In genomic region chr4:128525387-128525786, GRCh38 we compare ENCODE assay signal across 8 cellular contexts.
A peak's percentile ranks its signal among the peaks of the same experiment; 100 is the strongest.
DNase-seq lines count a peak whose midpoint lies in the region; ATAC-seq and TF ChIP-seq lines count a peak whose summit lies in the region.

No MANE protein-coding gene starts in this region.

- peak; percentile 66 for ATAC-seq in HG03378 (IDR thresholded peaks at IDR 0.05; ENCODE audit: unreplicated experiment)

- peaks cover 8% of the 10 kb centered on the region for H3K36me3 Mint-ChIP-seq in Calu3 (ENCODE audit: insufficient read depth, unreplicated experiment)

- H2AFZ ChIP-seq in mammary epithelial cell (ENCODE audit: low read depth, low read length), result peak overlapping the region; percentile 25

- H3K27ac ChIP-seq in mammary epithelial cell (ENCODE audit: insufficient read depth, low read depth, low read length), result peak overlapping the region; percentile 74
- peak overlapping the region; percentile 17 for H3K27ac ChIP-seq in muscle layer of duodenum (ENCODE audit: low read length)

- H3K9me3 Mint-ChIP-seq in Calu3 (ENCODE audit: low read depth, unreplicated experiment), result no peaks in the 10 kb centered on the region

- intact Hi-C loops in Calu3 (cut with micrococcal nuclease; ENCODE audit: unreplicated experiment), result loop anchor here (5.0 kb wide), 1 partner anchor 47 kb away; no protein-coding TSS in a partner anchor
- intact Hi-C loops in mammary epithelial cell (cut with micrococcal nuclease), result no loop called here

- H3K4me1 ChIP-seq in mammary epithelial cell (ENCODE audit: insufficient read depth, low read length) (peaks cover 51% of the 10 kb centered on the region), muscle layer of duodenum (ENCODE audit: control insufficient read depth in 1 of 2, insufficient read depth in 2 of 2, low read length in 2 of 2) (peaks cover 0 to 6% of the 10 kb centered on the region in 2 donors)

- no peaks in the 10 kb centered on the region for H3K9me3 ChIP-seq in mammary epithelial cell (replicated peaks; ENCODE audit: insufficient read depth, low read length)
- no peaks in the 10 kb centered on the region for H3K9me3 ChIP-seq in muscle layer of duodenum (ENCODE audit: control insufficient read depth in 1 of 2, low read length in 2 of 2)

- CTCF ChIA-PET in Calu3 (lab: Charles Lee) (interaction anchor here (0.7 kb wide), 1 partner anchor 13 kb away, joined by 3 read pairs; no protein-coding TSS in a partner anchor), mammary epithelial cell (lab: Charles Lee; ENCODE audit: low non-redundant PET) (no interaction called here)

- no peak for DNase-seq in Calu3
- peak; percentile 41 for DNase-seq in mammary epithelial cell
- DNase-seq in cerebellum (ENCODE audit: low spot score), result no peak
- no peak for DNase-seq in HuH-7 (ENCODE audit: low spot score)
- DNase-seq in ACHN, result no peak
- no peak for DNase-seq in cortex of kidney (lab: John Stamatoyannopoulos, UW)

- dilution Hi-C loops in mammary epithelial cell (cut with HindIII; ENCODE audit: low sequenced_read_pairs), result no loop called here

- H3K4me1 Mint-ChIP-seq in Calu3 (ENCODE audit: low read depth, unreplicated experiment), result peaks cover 42% of the 10 kb centered on the region

- BruUV-seq in Calu3 (replicated peaks; lab: Mats Ljungman, UMichigan), result no TSS peak
- BruUV-seq in mammary epithelial cell (replicated peaks; lab: Mats Ljungman, UMichigan), result TSS peak; percentile 98

- TF ChIP-seq CTCF in Calu3 (IDR thresholded peaks at IDR 0.05; ENCODE audit: unreplicated experiment) (no peak), mammary epithelial cell (conservative IDR thresholded peaks at IDR 0.05 in 1 of 2, IDR thresholded peaks at IDR 0.05 in 1 of 2; ENCODE audit: extremely low read depth in 1 of 2, insufficient read depth in 1 of 2, low read depth in 1 of 2, low read length in 2 of 2) (no peak)

- H3K36me3 ChIP-seq in mammary epithelial cell (ENCODE audit: insufficient read depth, low read length) (no peaks in the 10 kb centered on the region), muscle layer of duodenum (ENCODE audit: control insufficient read depth in 1 of 2, insufficient read depth in 2 of 2, low read length in 2 of 2) (no peaks in the 10 kb centered on the region)

- no peaks in the 10 kb centered on the region for H3K27me3 Mint-ChIP-seq in Calu3 (ENCODE audit: unreplicated experiment)

- no peaks in the 10 kb centered on the region for H4K20me1 ChIP-seq in mammary epithelial cell (ENCODE audit: insufficient read depth, low read length)

- H3K9ac ChIP-seq in mammary epithelial cell (ENCODE audit: insufficient read depth, low read length), result no peak overlapping the region

- 30% methylated on average over 5 of the region's 5 CpGs for WGBS in mammary epithelial cell (ENCODE audit: low coverage, missing lambda C conversion rate)

- H3K4me3 ChIP-seq in mammary epithelial cell (replicated peaks in 1 of 3; ENCODE audit: insufficient read depth in 1 of 3, low read depth in 2 of 3, low read length in 3 of 3), result no peak overlapping the region
- H3K4me3 ChIP-seq in muscle layer of duodenum (ENCODE audit: low read depth in 1 of 2, low read length in 2 of 2), result no peak overlapping the region

- H3K27me3 ChIP-seq in mammary epithelial cell (ENCODE audit: insufficient read depth, low read length) (no peaks in the 10 kb centered on the region), muscle layer of duodenum (ENCODE audit: low read depth, low read length) (no peaks in the 10 kb centered on the region)

- H3K4me2 ChIP-seq in mammary epithelial cell (ENCODE audit: insufficient read depth, low read depth, low read length), result peak overlapping the region; percentile 62

- H3K79me2 ChIP-seq in mammary epithelial cell (ENCODE audit: insufficient read depth, low read length), result no peaks in the 10 kb centered on the region

- in situ Hi-C loops in mammary epithelial cell (cut with MboI; ENCODE audit: low sequenced_read_pairs in 2 of 2) (no loop called here), ACHN (cut with HindIII; ENCODE audit: low pct_ligation_motif_present, low pct_unique_long_range_greater_than_20kb, low sequenced_read_pairs) (no loop called here)

- peak overlapping the region; percentile 94 for H3K27ac Mint-ChIP-seq in Calu3 (ENCODE audit: unreplicated experiment)

- H3K4me3 Mint-ChIP-seq in Calu3 (ENCODE audit: low read depth, unreplicated experiment), result peak overlapping the region; percentile 55
